11 cellular contexts compared by ENCODE assay signal in genomic region chr5:132639706-132640130, GRCh38. TPM values are rescaled to one million over a fixed set of nuclear protein-coding genes. Genes with fewer than 3 reads are reported as not detected.
DNase-seq lines count a peak whose midpoint lies in the region; ATAC-seq, FAIRE-seq and TF ChIP-seq lines count a peak whose summit lies in the region.
"Had no signal": no experiment of that assay in that cellular context is flagged by ENCODE, and none has a peak within 500 bp of the region (broad histone marks: within the 10 kb centered on the region; RNA-seq: fewer than 3 reads in every experiment).

No MANE protein-coding gene starts in this region.

- peak; percentile 98 for FAIRE-seq in GM12891 (lab: Jason Lieb, UNC)
- FAIRE-seq: colon, H1 had no signal

- H3K27ac Mint-ChIP-seq in immature natural killer cell = no peak overlapping the region

- TF ChIP-seq POLR2A in GM12891 (IDR thresholded peaks at IDR 0.05; ENCODE audit: low read depth, low read length) = no peak; the same call in 1 of the 2 replicates

- no peaks in the 10 kb centered on the region for H3K9me3 ChIP-seq in KOPT-K1 (ENCODE audit: insufficient read depth, low read length, poor library complexity, severe bottlenecking)

- no peak for DNase-seq in GM12891 (ENCODE audit: insufficient read length, low spot score)
- no peak for DNase-seq in NCI-H1694 (lab: John Stamatoyannopoulos, UW)
- DNase-seq in amniotic stem cell (lab: John Stamatoyannopoulos, UW) = no peak
- no peak for DNase-seq in effector CD8-positive, alpha-beta T cell (lab: John Stamatoyannopoulos, UW)
- no peak for DNase-seq in immature natural killer cell
- DNase-seq: NCI-H1436 treated with DMSO at 0.1 percent for 48 hours had no signal

- peaks cover 0 to 2% (median 2%) of the 10 kb centered on the region in 3 donors for H3K27me3 Mint-ChIP-seq in immature natural killer cell (ENCODE audit: low read depth in 3 of 3)

- H3K36me3 Mint-ChIP-seq in immature natural killer cell = peaks cover 21 to 46% (median 35%) of the 10 kb centered on the region in 3 donors

- H3K4me1 Mint-ChIP-seq in immature natural killer cell = no peaks in the 10 kb centered on the region

- no peaks in the 10 kb centered on the region for H3K9me3 Mint-ChIP-seq in immature natural killer cell

- no peak overlapping the region for H3K4me3 Mint-ChIP-seq in immature natural killer cell

- H3K36me3 ChIP-seq in KOPT-K1 (ENCODE audit: insufficient read depth, low read length) = peaks cover 70% of the 10 kb centered on the region

- peak overlapping the region; percentile 51 for H3K27ac ChIP-seq in KOPT-K1 (ENCODE audit: low read depth, low read length, poor library complexity, severe bottlenecking)

- peak; percentile 73 for ATAC-seq in GM19351 (IDR thresholded peaks at IDR 0.05; ENCODE audit: unreplicated experiment)
- peak; percentile 68 for ATAC-seq in HG02884 (IDR thresholded peaks at IDR 0.05; ENCODE audit: unreplicated experiment)

TF ChIP-seq in GM12891, 5 proteins besides CTCF, POLR2A, EP300 and RAD21:
- TF ChIP-seq PAX5 (IDR thresholded peaks at IDR 0.05; ENCODE audit: insufficient read depth, low read length, severe bottlenecking) (peak; percentile 18), SPI1 (IDR thresholded peaks at IDR 0.05; ENCODE audit: low read depth, low read length) (0 out of 2 replicates have a peak, but pooled peaks have one; percentile 27), POLR2AphosphoS5 (IDR thresholded peaks at IDR 0.05; ENCODE audit: low read depth, low read length) (no peak), POU2F2 (IDR thresholded peaks at IDR 0.05; ENCODE audit: low read depth, low read length) (0 out of 2 replicates have a peak, but pooled peaks have one; percentile 64), TAF1 (IDR thresholded peaks at IDR 0.05; ENCODE audit: low read depth, low read length) (no peak)

RNA-seq across cellular contexts. Expression of gene IL13, which starts 18.3 kb away (rescaled TPM):
- 1.6 TPM for polyA plus RNA-seq in GM12891 (2012; ENCODE audit: low read depth, missing spikeins)
- under 1 TPM in 1 of 3 donors, not detected in 2; 0.28 TPM for polyA plus RNA-seq in immature natural killer cell
- polyA plus RNA-seq: H1 had no signal

RNA-seq across cellular contexts. Expression of gene IL4, which starts 34.1 kb away (rescaled TPM):
- 1.9 TPM for polyA plus RNA-seq in GM12891 (2012; ENCODE audit: low read depth, missing spikeins)
- not detected for polyA plus RNA-seq in immature natural killer cell
- polyA plus RNA-seq: H1 had no signal
